Comparison of ENCODE assay signal across 8 cellular contexts in genomic region chr16:87203060-87203656, GRCh38.
DNase-seq lines count a peak whose midpoint lies in the region; ATAC-seq and TF ChIP-seq lines count a peak whose summit lies in the region.

No MANE protein-coding gene starts in this region.

- no peaks in the 10 kb centered on the region for H3K4me1 ChIP-seq in psoas muscle

- 4 to 9% (median 8%) methylated on average over 10 to 11 of the region's 11 CpGs for WGBS in psoas muscle, 3 donors
- 12 to 16% methylated on average over 11 of the region's 11 CpGs for WGBS in lower leg skin, 2 donors

- no peaks in the 10 kb centered on the region for H3K9me3 ChIP-seq in psoas muscle

- peak; percentile 86 for TF ChIP-seq CTCF in GM13977 (IDR thresholded peaks at IDR 0.05; ENCODE audit: extremely low read depth, insufficient read depth, missing control alignments)
- peak; percentile 59 for TF ChIP-seq CTCF in psoas muscle (IDR thresholded peaks at IDR 0.05)
- no peak for TF ChIP-seq CTCF in lower leg skin (IDR thresholded peaks at IDR 0.05)

- H3K27ac ChIP-seq in psoas muscle = no peak overlapping the region

- in situ Hi-C loops in GM13977 (cut with MboI; ENCODE audit: low pct_unique_long_range_greater_than_20kb, low sequenced_read_pairs, unreplicated experiment) = no loop called here

- peak; percentile 59 to 63 for ATAC-seq in activated T-cell treated with anti-CD3 and anti-CD28 coated beads, Interleukin-2, amount 50 U/mL, for 4 hours
- ATAC-seq in psoas muscle (peak in 3 of 4 donors; percentile 67 to 74 (median 72)), HG03039 (IDR thresholded peaks at IDR 0.05; ENCODE audit: unreplicated experiment) (no peak)

- intact Hi-C loops in psoas muscle (cut with DNase I) = loop anchor here in 1 of 2 donors (2.0 kb wide), 1 partner anchor 76 kb away; no protein-coding TSS in a partner anchor
- intact Hi-C loops in lower leg skin (cut with DNase I; ENCODE audit: low total_unique reads) = loop anchor here (10.0 kb wide), 1 partner anchor 72 kb away; no protein-coding TSS in a partner anchor

- H3K4me3 ChIP-seq in psoas muscle (no peak overlapping the region), lower leg skin (ENCODE audit: low read depth, poor library complexity, severe bottlenecking) (no peak overlapping the region)

- H3K9me3 Mint-ChIP-seq in activated T-cell treated with anti-CD3 and anti-CD28 coated beads, Interleukin-2, amount 50 U/mL, for 4 hours = no peaks in the 10 kb centered on the region

- H3K27me3 Mint-ChIP-seq in activated T-cell treated with anti-CD3 and anti-CD28 coated beads, Interleukin-2, amount 50 U/mL, for 4 hours (ENCODE audit: low read depth) = peaks cover 13% of the 10 kb centered on the region

- H3K27me3 ChIP-seq in psoas muscle (ENCODE audit: insufficient read depth in 3 of 3, low read length in 2 of 3) = no peaks in the 10 kb centered on the region

- no peaks in the 10 kb centered on the region for H3K4me1 Mint-ChIP-seq in activated T-cell treated with anti-CD3 and anti-CD28 coated beads, Interleukin-2, amount 50 U/mL, for 4 hours (ENCODE audit: low read depth)

- H3K36me3 ChIP-seq in psoas muscle (ENCODE audit: insufficient read depth in 1 of 2, low read depth in 1 of 2) = no peaks in the 10 kb centered on the region

- no peak for TF ChIP-seq POLR2A in lower leg skin (IDR thresholded peaks at IDR 0.05)

- no peaks in the 10 kb centered on the region for H3K36me3 Mint-ChIP-seq in activated T-cell treated with anti-CD3 and anti-CD28 coated beads, Interleukin-2, amount 50 U/mL, for 4 hours (ENCODE audit: insufficient read depth)

- DNase-seq in AG08396 (ENCODE audit: low spot score) = peak; percentile 79
- peak; percentile 78 for DNase-seq in GM13977 (ENCODE audit: low spot score)
- DNase-seq in NCI-H82 treated with DMSO at 0.1 percent for 48 hours (lab: John Stamatoyannopoulos, UW; ENCODE audit: unreplicated experiment) = peak; percentile 40
- DNase-seq in activated T-cell treated with anti-CD3 and anti-CD28 coated beads, Interleukin-2, amount 50 U/mL, for 4 hours = no peak
- DNase-seq in foreskin melanocyte = peak; percentile 48
- peak; percentile 49 to 60 for DNase-seq in psoas muscle
- DNase-seq in lower leg skin (ENCODE audit: low spot score in 2 of 2) = no peak

- H3K4me3 Mint-ChIP-seq in activated T-cell treated with anti-CD3 and anti-CD28 coated beads, Interleukin-2, amount 50 U/mL, for 4 hours = no peak overlapping the region

Comparison
In these comparisons a context has a peak if more than half of its experiments do, and no peak if none do; other contexts are left out.
1. DNase-seq: peak in AG08396 (single experiment), GM13977 (single experiment), NCI-H82 treated with DMSO at 0.1 percent for 48 hours (single experiment), foreskin melanocyte (single experiment) and psoas muscle (2 of 2); none in activated T-cell treated with anti-CD3 and anti-CD28 coated beads, Interleukin-2, amount 50 U/mL, for 4 hours (single experiment) and lower leg skin (0 of 2).
2. CTCF ChIP-seq: peak in GM13977 (single experiment) and psoas muscle (single experiment); none in lower leg skin (0 of 3).